Comparison of ENCODE assay signal across 22 cellular contexts in the genomic region with DNA sequence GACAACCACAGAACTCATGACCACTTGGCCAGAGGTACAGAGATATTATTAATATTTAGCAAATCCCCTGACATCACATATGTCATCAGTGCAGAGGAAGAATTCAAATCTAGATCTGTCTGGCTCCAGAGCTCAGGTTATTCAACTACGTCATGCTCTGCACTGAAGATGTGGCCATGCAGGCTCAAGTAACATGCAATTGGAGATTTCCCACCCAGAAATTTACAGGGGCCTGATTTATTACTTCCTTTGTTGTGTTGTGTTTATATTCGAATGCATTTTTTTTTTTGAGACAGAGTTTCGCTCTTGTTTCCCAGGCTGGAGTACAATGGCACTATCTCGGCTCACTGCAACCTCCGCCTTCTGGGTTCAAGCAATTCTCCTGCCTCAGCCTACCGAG.
DNase-seq lines count a peak whose midpoint lies in the region; ATAC-seq, FAIRE-seq and TF ChIP-seq lines count a peak whose summit lies in the region.
"Had no signal": no experiment of that assay in that cellular context is flagged by ENCODE, and none has a peak within 500 bp of the region (broad histone marks: within the 10 kb centered on the region; RNA-seq: fewer than 3 reads in every experiment).

No MANE protein-coding gene starts in this region.

- in situ Hi-C loops in HepG2 (cut with HindIII; ENCODE audit: extremely low pct_ligation_motif_present, low pct_unique_long_range_greater_than_20kb), result no loop called here

- peak overlapping the region; percentile 29 for H3K4me3 Mint-ChIP-seq in nephron progenitor cell
- H3K4me3 Mint-ChIP-seq in CD14-positive monocyte, result no peak overlapping the region
- H3K4me3 Mint-ChIP-seq: CD4-positive, CD25-positive, alpha-beta regulatory T cell; CD8-positive, alpha-beta T cell had no signal

- H3K9me3 ChIP-seq in HepG2 (ENCODE audit: low read length) (no peaks in the 10 kb centered on the region), right lobe of liver (no peaks in the 10 kb centered on the region), mesenchymal stem cell (ENCODE audit: control insufficient read depth, low read length) (no peaks in the 10 kb centered on the region)
- H3K9me3 ChIP-seq: A549, Caco-2 had no signal

- CTCF ChIA-PET in HepG2 (lab: Yijun Ruan, JAX; ENCODE audit: low intra/inter-chr PET ratio, low total read pairs), result no interaction called here

- H3K4me1 Mint-ChIP-seq in nephron progenitor cell, result peaks cover 30% of the 10 kb centered on the region
- no peaks in the 10 kb centered on the region for H3K4me1 Mint-ChIP-seq in CD14-positive monocyte
- H3K4me1 Mint-ChIP-seq: CD4-positive, CD25-positive, alpha-beta regulatory T cell had no signal

- H3K4ac ChIP-seq in mesenchymal stem cell (ENCODE audit: low read depth in 1 of 2, low read length in 2 of 2), result no peak overlapping the region

- H3K27ac ChIP-seq in HepG2 (ENCODE audit: extremely low read length, insufficient read depth, low read length) (no peak overlapping the region), right lobe of liver (no peak overlapping the region), mesenchymal stem cell (ENCODE audit: low read length, poor library complexity, severe bottlenecking) (no peak overlapping the region)
- H3K27ac ChIP-seq: A549, GM23248 had no signal

- no TSS peak for BruUV-seq in HepG2 (replicated peaks; lab: Mats Ljungman, UMichigan)

- H3K27me3 ChIP-seq in HepG2 (ENCODE audit: control insufficient read depth in 1 of 2, insufficient read depth in 2 of 2, low read length in 2 of 2), result no peaks in the 10 kb centered on the region; a peak in 1 of 5 replicates
- H3K27me3 ChIP-seq in right lobe of liver, result no peaks in the 10 kb centered on the region
- no peaks in the 10 kb centered on the region for H3K27me3 ChIP-seq in mesenchymal stem cell (ENCODE audit: control insufficient read depth in 1 of 2, insufficient read depth in 1 of 2, low read length in 2 of 2)

- H3K4me1 ChIP-seq in HepG2 (ENCODE audit: insufficient read depth, low read length) (no peaks in the 10 kb centered on the region), right lobe of liver (no peaks in the 10 kb centered on the region), mesenchymal stem cell (ENCODE audit: control insufficient read depth, insufficient read depth, low read depth, low read length) (no peaks in the 10 kb centered on the region)
- H3K4me1 ChIP-seq: A549, Caco-2 had no signal

- H3K4me3 ChIP-seq in HepG2 (replicated peaks in 1 of 3; ENCODE audit: insufficient read depth in 1 of 3, low read depth in 2 of 3, low read length in 3 of 3) (no peak overlapping the region), right lobe of liver (no peak overlapping the region), mesenchymal stem cell (ENCODE audit: insufficient read depth in 1 of 2, low read depth in 1 of 2, low read length in 2 of 2) (no peak overlapping the region)
- H3K4me3 ChIP-seq: A549, GM23248 had no signal

- no peak for TF ChIP-seq CTCF in HepG2 (CRISPR knock-in tag; IDR thresholded peaks at IDR 0.05)
- TF ChIP-seq CTCF in right lobe of liver (IDR thresholded peaks at IDR 0.05), result no peak
- TF ChIP-seq CTCF in nephron progenitor cell (IDR thresholded peaks at IDR 0.05), result no peak
- TF ChIP-seq CTCF in CD14-positive monocyte (IDR thresholded peaks at IDR 0.05), result no peak

- H4K20me1 ChIP-seq in HepG2 (ENCODE audit: insufficient read depth, low read length), result no peaks in the 10 kb centered on the region

- no peaks in the 10 kb centered on the region for H3K36me3 ChIP-seq in HepG2 (replicated peaks in 1 of 2; ENCODE audit: control insufficient read depth in 1 of 2, insufficient read depth in 2 of 2, low read length in 2 of 2)
- H3K36me3 ChIP-seq in right lobe of liver, result no peaks in the 10 kb centered on the region
- no peaks in the 10 kb centered on the region for H3K36me3 ChIP-seq in mesenchymal stem cell (ENCODE audit: control insufficient read depth in 1 of 2, insufficient read depth in 2 of 2, low read depth in 1 of 2, low read length in 2 of 2)

- H2BK120ac ChIP-seq in mesenchymal stem cell (ENCODE audit: low read depth, low read length), result no peak overlapping the region

- TF ChIP-seq EP300 in HepG2 (IDR thresholded peaks at IDR 0.05; ENCODE audit: low read depth in 2 of 2, low read length in 2 of 2), result no peak
- TF ChIP-seq EP300 in HepG2 (CRISPR knock-in tag; IDR thresholded peaks at IDR 0.05; ENCODE audit: borderline replicate concordance), result no peak

- H3K4me2 ChIP-seq in HepG2 (ENCODE audit: low read depth, low read length) (no peak overlapping the region), mesenchymal stem cell (ENCODE audit: low read length, poor library complexity, severe bottlenecking) (no peak overlapping the region)
- H3K4me2 ChIP-seq: A549 had no signal

- no peak overlapping the region for H2BK5ac ChIP-seq in mesenchymal stem cell (ENCODE audit: low read depth, low read length, poor library complexity, severe bottlenecking)

- H2AK5ac ChIP-seq in mesenchymal stem cell (ENCODE audit: low read length, severe bottlenecking), result no peak overlapping the region

- WGBS in HepG2 (ENCODE audit: low lambda C conversion rate), result 29% methylated on average over 6 of the region's 6 CpGs
- WGBS in right lobe of liver (ENCODE audit: insufficient coverage, low coverage, low lambda C conversion rate, missing lambda C conversion rate), result 37% methylated on average over 6 of the region's 6 CpGs
- 20% methylated on average over 6 of the region's 6 CpGs for WGBS in mesenchymal stem cell

- H2AFZ ChIP-seq in HepG2 (ENCODE audit: low read length) (no peak overlapping the region), mesenchymal stem cell (ENCODE audit: low read depth, low read length) (no peak overlapping the region)
- H2AFZ ChIP-seq: GM23248 had no signal

- no peaks in the 10 kb centered on the region for H3K9me3 Mint-ChIP-seq in nephron progenitor cell
- H3K9me3 Mint-ChIP-seq in CD14-positive monocyte, result peaks cover 0 to 2% (median 0%) of the 10 kb centered on the region in 7 donors
- H3K9me3 Mint-ChIP-seq: CD4-positive, CD25-positive, alpha-beta regulatory T cell; CD8-positive, alpha-beta T cell had no signal

- no peak for FAIRE-seq in HepG2 (lab: Jason Lieb, UNC)
- FAIRE-seq: A549, G401.6, GM12892, GM19239, H1 had no signal

- TF ChIP-seq RAD21 in HepG2 (CRISPR knock-in tag; IDR thresholded peaks at IDR 0.05), result no peak

- H4K8ac ChIP-seq in mesenchymal stem cell (ENCODE audit: low read length), result no peak overlapping the region

- intact Hi-C loops in HepG2 (cut with micrococcal nuclease; ENCODE audit: unreplicated experiment) (no loop called here), right lobe of liver (cut with DNase I) (no loop called here), CD14-positive monocyte (cut with micrococcal nuclease) (no loop called here)

- H3K27me3 Mint-ChIP-seq in nephron progenitor cell (ENCODE audit: low read depth, poor library complexity) (peaks cover 3% of the 10 kb centered on the region), CD14-positive monocyte (ENCODE audit: low read depth in 3 of 3) (peaks cover 0 to 3% (median 2%) of the 10 kb centered on the region in 3 donors)
- H3K27me3 Mint-ChIP-seq: CD4-positive, CD25-positive, alpha-beta regulatory T cell had no signal

- H4K91ac ChIP-seq in mesenchymal stem cell (ENCODE audit: low read length), result no peak overlapping the region

- no peak overlapping the region for H3K18ac ChIP-seq in mesenchymal stem cell (ENCODE audit: low read depth in 1 of 2, low read length in 2 of 2)

- H3K79me2 ChIP-seq in HepG2 (ENCODE audit: insufficient read depth, low read length), result no peaks in the 10 kb centered on the region

- H3K36me3 Mint-ChIP-seq in nephron progenitor cell (ENCODE audit: low read depth), result no peaks in the 10 kb centered on the region
- H3K36me3 Mint-ChIP-seq in CD14-positive monocyte, result no peaks in the 10 kb centered on the region
- H3K36me3 Mint-ChIP-seq: CD4-positive, CD25-positive, alpha-beta regulatory T cell; CD8-positive, alpha-beta T cell had no signal

- H3K14ac ChIP-seq in mesenchymal stem cell (ENCODE audit: low read length in 2 of 2), result no peak overlapping the region

- POLR2A ChIA-PET in HepG2 (lab: Yijun Ruan, JAX), result no interaction called here

- H3K27ac Mint-ChIP-seq in nephron progenitor cell (peak overlapping the region; percentile 80), CD14-positive monocyte (no peak overlapping the region)
- H3K27ac Mint-ChIP-seq: CD4-positive, CD25-positive, alpha-beta regulatory T cell; CD8-positive, alpha-beta T cell had no signal

- no peak for ATAC-seq in HepG2
- ATAC-seq in right lobe of liver, result no peak
- no peak for ATAC-seq in HG03457 (IDR thresholded peaks at IDR 0.05; ENCODE audit: unreplicated experiment)
- ATAC-seq in GM18498 (IDR thresholded peaks at IDR 0.05; ENCODE audit: unreplicated experiment), result no peak
- ATAC-seq: A549; CD8-positive, alpha-beta T cell had no signal

- TF ChIP-seq POLR2A in HepG2 (IDR thresholded peaks at IDR 0.05; ENCODE audit: insufficient read depth in 1 of 2, low read depth in 2 of 2, low read length in 2 of 2), result no peak
- no peak for TF ChIP-seq POLR2A in right lobe of liver (IDR thresholded peaks at IDR 0.05)

- H3K79me1 ChIP-seq in mesenchymal stem cell (replicated peaks; ENCODE audit: low read length, poor library complexity, severe bottlenecking), result no peaks in the 10 kb centered on the region

- H2BK15ac ChIP-seq in mesenchymal stem cell (ENCODE audit: low read depth, poor library complexity, severe bottlenecking), result no peak overlapping the region

- H3K23ac ChIP-seq in mesenchymal stem cell (ENCODE audit: low read length in 2 of 2), result no peak overlapping the region

- H2BK12ac ChIP-seq in mesenchymal stem cell (ENCODE audit: low read length in 2 of 2), result no peak overlapping the region

- H3K9ac ChIP-seq in HepG2 (ENCODE audit: insufficient read depth, low read depth, low read length) (no peak overlapping the region), mesenchymal stem cell (ENCODE audit: low read length) (no peak overlapping the region)
- H3K9ac ChIP-seq: GM23248 had no signal

- DNase-seq in HepG2 (ENCODE audit: low spot score) (no peak), right lobe of liver (no peak), mesenchymal stem cell (peak; percentile 13), nephron progenitor cell (peak; percentile 25), CD14-positive monocyte (ENCODE audit: low spot score) (no peak)
- DNase-seq: 8988T; C1 segment of cervical spinal cord; Caco-2; CD4-positive, CD25-positive, alpha-beta regulatory T cell; CD8-positive, alpha-beta T cell; DMS153; DND-41; GM23248; H7; HCEC 1CT had no signal

Comparison
In these comparisons a context has a peak if more than half of its experiments do, and no peak if none do; other contexts are left out.
1. DNase-seq: peak in mesenchymal stem cell (single experiment) and nephron progenitor cell (single experiment); none in HepG2 (single experiment), right lobe of liver (0 of 3) and CD14-positive monocyte (single experiment).